1 cellular context compared by ENCODE assay signal in genomic region chr1:181099152-181100014, GRCh38.
TF ChIP-seq lines count a peak whose summit lies in the region.

No MANE protein-coding gene starts in this region.

TF ChIP-seq in GM12878, 131 proteins besides CTCF, POLR2A, EP300 and RAD21 (continued from another document and continues in another):
- TF ChIP-seq IRF3 (IDR thresholded peaks at IDR 0.05) (no peak), ESRRA (IDR thresholded peaks at IDR 0.05; ENCODE audit: low read length) (no peak), CHD4 (IDR thresholded peaks at IDR 0.05) (no peak), STAT3 (IDR thresholded peaks at IDR 0.05; ENCODE audit: low read depth, low read length) (0 out of 2 replicates have a peak, but pooled peaks have one; percentile 70), ZZZ3 (IDR thresholded peaks at IDR 0.05; ENCODE audit: control insufficient read depth, insufficient read length, low read depth) (no peak), BCLAF1 (IDR thresholded peaks at IDR 0.05) (no peak), STAT1 (conservative IDR thresholded peaks at IDR 0.05) (no peak), TCF7 (IDR thresholded peaks at IDR 0.05; ENCODE audit: borderline replicate concordance) (peak; percentile 87), PAX5 (IDR thresholded peaks at IDR 0.05; ENCODE audit: borderline replicate concordance, low read depth, low read length) (peak; percentile 86; the same call in 1 of the 2 replicates), E2F4 (IDR thresholded peaks at IDR 0.05; ENCODE audit: low read depth, low read length) (no peak), PBX3 (IDR thresholded peaks at IDR 0.05; ENCODE audit: insufficient replicate concordance, low read depth, low read length) (no peak), POLR2AphosphoS2 (IDR thresholded peaks at IDR 0.05; ENCODE audit: low read depth, low read length) (no peak), FOXM1 (IDR thresholded peaks at IDR 0.05; ENCODE audit: low read depth, low read length) (peak; percentile 98), BMI1 (IDR thresholded peaks at IDR 0.05; ENCODE audit: borderline replicate concordance) (peak; percentile 34; the same call in 1 of the 2 replicates), CHD1 (IDR thresholded peaks at IDR 0.05; ENCODE audit: low read depth, low read length) (0 out of 2 replicates have a peak, but pooled peaks have one; percentile 63), EED (IDR thresholded peaks at IDR 0.05; ENCODE audit: low read depth) (peak; percentile 99), USF1 (IDR thresholded peaks at IDR 0.05; ENCODE audit: borderline replicate concordance, extremely low read length, insufficient read depth, low read depth, low read length) (no peak), NR2F1 (conservative IDR thresholded peaks at IDR 0.05) (peak; percentile 74; the same call in 1 of the 2 replicates), IKZF2 (IDR thresholded peaks at IDR 0.05) (peak; percentile 94 to 96), NFYA (IDR thresholded peaks at IDR 0.05; ENCODE audit: borderline replicate concordance, low read depth, low read length) (no peak), NRF1 (conservative IDR thresholded peaks at IDR 0.05; ENCODE audit: low read depth, low read length) (0 out of 2 replicates have a peak, but pooled peaks have one; percentile 20), RCOR1 (conservative IDR thresholded peaks at IDR 0.05; ENCODE audit: low read depth, low read length) (no peak), HCFC1 (IDR thresholded peaks at IDR 0.05; ENCODE audit: low read length) (no peak), ZBTB11 (CRISPR knock-in tag; IDR thresholded peaks at IDR 0.05) (no peak), IKZF1 (conservative IDR thresholded peaks at IDR 0.05) (peak; percentile 94), SUPT20H (IDR thresholded peaks at IDR 0.05; ENCODE audit: borderline replicate concordance, control insufficient read depth, low read depth, low read length) (no peak), SMC3 (IDR thresholded peaks at IDR 0.05; ENCODE audit: borderline replicate concordance, low read length) (no peak; the same call in 1 of the 2 replicates), RELA (IDR thresholded peaks at IDR 0.05; ENCODE audit: borderline replicate concordance, partially characterized antibody) (no peak), EZH2 (IDR thresholded peaks at IDR 0.05; ENCODE audit: borderline replicate concordance, control insufficient read depth, low read depth, low read length) (no peak), HDAC6 (IDR thresholded peaks at IDR 0.05; ENCODE audit: unreplicated experiment) (no peak), CEBPZ (IDR thresholded peaks at IDR 0.05; ENCODE audit: low read depth, low read length) (no peak), SMAD5 (IDR thresholded peaks at IDR 0.05; ENCODE audit: low read depth) (no peak), MYB (IDR thresholded peaks at IDR 0.05; ENCODE audit: borderline replicate concordance, low read depth, low read length) (no peak), RBBP5 (conservative IDR thresholded peaks at IDR 0.05) (no peak), MEF2B (IDR thresholded peaks at IDR 0.05; ENCODE audit: partially characterized antibody, poor library complexity, severe bottlenecking) (peak; percentile 50), YBX1 (IDR thresholded peaks at IDR 0.05) (no peak)
- TF ChIP-seq, protein P1, sequence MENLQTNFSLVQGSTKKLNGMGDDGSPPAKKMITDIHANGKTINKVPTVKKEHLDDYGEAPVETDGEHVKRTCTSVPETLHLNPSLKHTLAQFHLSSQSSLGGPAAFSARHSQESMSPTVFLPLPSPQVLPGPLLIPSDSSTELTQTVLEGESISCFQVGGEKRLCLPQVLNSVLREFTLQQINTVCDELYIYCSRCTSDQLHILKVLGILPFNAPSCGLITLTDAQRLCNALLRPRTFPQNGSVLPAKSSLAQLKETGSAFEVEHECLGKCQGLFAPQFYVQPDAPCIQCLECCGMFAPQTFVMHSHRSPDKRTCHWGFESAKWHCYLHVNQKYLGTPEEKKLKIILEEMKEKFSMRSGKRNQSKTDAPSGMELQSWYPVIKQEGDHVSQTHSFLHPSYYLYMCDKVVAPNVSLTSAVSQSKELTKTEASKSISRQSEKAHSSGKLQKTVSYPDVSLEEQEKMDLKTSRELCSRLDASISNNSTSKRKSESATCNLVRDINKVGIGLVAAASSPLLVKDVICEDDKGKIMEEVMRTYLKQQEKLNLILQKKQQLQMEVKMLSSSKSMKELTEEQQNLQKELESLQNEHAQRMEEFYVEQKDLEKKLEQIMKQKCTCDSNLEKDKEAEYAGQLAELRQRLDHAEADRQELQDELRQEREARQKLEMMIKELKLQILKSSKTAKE (IDR thresholded peaks at IDR 0.05; ENCODE audit: low read depth, poor library complexity, severe bottlenecking) = peak; percentile 96
- TF ChIP-seq, protein P2, sequence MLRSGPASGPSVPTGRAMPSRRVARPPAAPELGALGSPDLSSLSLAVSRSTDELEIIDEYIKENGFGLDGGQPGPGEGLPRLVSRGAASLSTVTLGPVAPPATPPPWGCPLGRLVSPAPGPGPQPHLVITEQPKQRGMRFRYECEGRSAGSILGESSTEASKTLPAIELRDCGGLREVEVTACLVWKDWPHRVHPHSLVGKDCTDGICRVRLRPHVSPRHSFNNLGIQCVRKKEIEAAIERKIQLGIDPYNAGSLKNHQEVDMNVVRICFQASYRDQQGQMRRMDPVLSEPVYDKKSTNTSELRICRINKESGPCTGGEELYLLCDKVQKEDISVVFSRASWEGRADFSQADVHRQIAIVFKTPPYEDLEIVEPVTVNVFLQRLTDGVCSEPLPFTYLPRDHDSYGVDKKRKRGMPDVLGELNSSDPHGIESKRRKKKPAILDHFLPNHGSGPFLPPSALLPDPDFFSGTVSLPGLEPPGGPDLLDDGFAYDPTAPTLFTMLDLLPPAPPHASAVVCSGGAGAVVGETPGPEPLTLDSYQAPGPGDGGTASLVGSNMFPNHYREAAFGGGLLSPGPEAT (IDR thresholded peaks at IDR 0.05; ENCODE audit: low read depth) = peak; percentile 75; the same call in 1 of the 2 replicates
- TF ChIP-seq, protein P3, sequence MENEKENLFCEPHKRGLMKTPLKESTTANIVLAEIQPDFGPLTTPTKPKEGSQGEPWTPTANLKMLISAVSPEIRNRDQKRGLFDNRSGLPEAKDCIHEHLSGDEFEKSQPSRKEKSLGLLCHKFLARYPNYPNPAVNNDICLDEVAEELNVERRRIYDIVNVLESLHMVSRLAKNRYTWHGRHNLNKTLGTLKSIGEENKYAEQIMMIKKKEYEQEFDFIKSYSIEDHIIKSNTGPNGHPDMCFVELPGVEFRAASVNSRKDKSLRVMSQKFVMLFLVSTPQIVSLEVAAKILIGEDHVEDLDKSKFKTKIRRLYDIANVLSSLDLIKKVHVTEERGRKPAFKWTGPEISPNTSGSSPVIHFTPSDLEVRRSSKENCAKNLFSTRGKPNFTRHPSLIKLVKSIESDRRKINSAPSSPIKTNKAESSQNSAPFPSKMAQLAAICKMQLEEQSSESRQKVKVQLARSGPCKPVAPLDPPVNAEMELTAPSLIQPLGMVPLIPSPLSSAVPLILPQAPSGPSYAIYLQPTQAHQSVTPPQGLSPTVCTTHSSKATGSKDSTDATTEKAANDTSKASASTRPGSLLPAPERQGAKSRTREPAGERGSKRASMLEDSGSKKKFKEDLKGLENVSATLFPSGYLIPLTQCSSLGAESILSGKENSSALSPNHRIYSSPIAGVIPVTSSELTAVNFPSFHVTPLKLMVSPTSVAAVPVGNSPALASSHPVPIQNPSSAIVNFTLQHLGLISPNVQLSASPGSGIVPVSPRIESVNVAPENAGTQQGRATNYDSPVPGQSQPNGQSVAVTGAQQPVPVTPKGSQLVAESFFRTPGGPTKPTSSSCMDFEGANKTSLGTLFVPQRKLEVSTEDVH (IDR thresholded peaks at IDR 0.05; ENCODE audit: low read depth, partially characterized antibody) = no peak
